20 cellular contexts compared by ENCODE assay signal in the genomic region with DNA sequence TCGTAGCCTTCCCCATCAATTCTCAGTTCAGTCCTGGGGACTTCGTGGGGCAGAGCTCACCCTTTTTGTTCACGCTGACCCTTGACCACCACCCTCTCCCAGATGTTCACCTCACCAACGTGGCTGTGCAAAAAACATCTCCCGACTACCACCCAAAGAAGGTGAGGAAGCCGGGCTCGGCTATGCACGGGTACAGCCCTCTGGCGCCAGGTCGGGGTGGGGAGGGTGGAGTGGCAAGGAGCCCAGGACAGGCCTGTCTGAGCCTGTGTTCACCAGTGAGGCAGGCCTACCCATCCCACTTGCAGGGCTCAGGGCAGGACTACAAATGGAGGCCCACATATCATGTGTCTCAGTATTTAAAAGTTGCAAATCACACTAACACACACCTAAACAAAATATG. TPM values are rescaled to one million over a fixed set of nuclear protein-coding genes. Genes with fewer than 3 reads are reported as not detected.
DNase-seq lines count a peak whose midpoint lies in the region; ATAC-seq and TF ChIP-seq lines count a peak whose summit lies in the region.
"Had no signal": no experiment of that assay in that cellular context is flagged by ENCODE, and none has a peak within 500 bp of the region (broad histone marks: within the 10 kb centered on the region; RNA-seq: fewer than 3 reads in every experiment).

No MANE protein-coding gene starts in this region.

- no peak for ATAC-seq in HG02763 (IDR thresholded peaks at IDR 0.05; ENCODE audit: unreplicated experiment)
- ATAC-seq: GM23338 had no signal

- DNase-seq in HPDE6-E6E7 (ENCODE audit: extremely low spot score): peak; percentile 51
- DNase-seq in RWPE1 (ENCODE audit: low spot score): peak; percentile 41
- peak; percentile 81 for DNase-seq in chondrocyte (ENCODE audit: low spot score)
- peak; percentile 25 for DNase-seq in glutamatergic neuron
- DNase-seq in NCI-H2227 (lab: John Stamatoyannopoulos, UW; ENCODE audit: unreplicated experiment): no peak
- DNase-seq in hepatocyte (ENCODE audit: low spot score): no peak
- DNase-seq: ACHN; BE2C; C1 segment of cervical spinal cord; CD4-positive, CD25-positive, alpha-beta regulatory T cell; CD8-positive, alpha-beta memory T cell; COR-L47; DMS153; DMS79; GDM1; HCEC 1CT had no signal

- H3K27me3 Mint-ChIP-seq in chondrocyte (ENCODE audit: low read depth) (peaks cover 24% of the 10 kb centered on the region), glutamatergic neuron (ENCODE audit: unreplicated experiment) (peaks cover 12% of the 10 kb centered on the region)

- H3K4me1 ChIP-seq in hepatocyte (ENCODE audit: insufficient read depth): no peaks in the 10 kb centered on the region
- H3K4me1 ChIP-seq: BE2C had no signal

- H3K27me3 ChIP-seq in hepatocyte: no peaks in the 10 kb centered on the region

- no peaks in the 10 kb centered on the region for H3K9me3 ChIP-seq in hepatocyte (ENCODE audit: low read depth)
- H3K9me3 ChIP-seq: BE2C had no signal

- no peak overlapping the region for H3K4me2 ChIP-seq in hepatocyte
- H3K4me2 ChIP-seq: GM23338 had no signal

- H4K20me1 ChIP-seq in hepatocyte (ENCODE audit: insufficient read depth, poor library complexity, severe bottlenecking): no peaks in the 10 kb centered on the region

- no peaks in the 10 kb centered on the region for H3K79me2 ChIP-seq in hepatocyte

- WGBS in hepatocyte (ENCODE audit: low lambda C conversion rate, missing lambda C conversion rate): 91% methylated on average over 10 of the region's 10 CpGs

- POLR2A ChIA-PET in RWPE1 (lab: Yijun Ruan, JAX; ENCODE audit: low non-redundant PET): no interaction called here

- no peak overlapping the region for H3K27ac ChIP-seq in RWPE1
- H3K27ac ChIP-seq in hepatocyte: no peak overlapping the region
- H3K27ac ChIP-seq: HL-60 had no signal

- no peaks in the 10 kb centered on the region for H3K9me2 ChIP-seq in hepatocyte (replicated peaks; ENCODE audit: insufficient read depth)

- TF ChIP-seq CTCF in RWPE1 (conservative IDR thresholded peaks at IDR 0.05; ENCODE audit: low read depth) (no peak), chondrocyte (IDR thresholded peaks at IDR 0.05) (no peak), glutamatergic neuron (IDR thresholded peaks at IDR 0.05; ENCODE audit: partially characterized antibody, unreplicated experiment) (no peak), hepatocyte (IDR thresholded peaks at IDR 0.05; ENCODE audit: poor library complexity) (no peak)

- no peaks in the 10 kb centered on the region for H3K36me3 ChIP-seq in hepatocyte (replicated peaks; ENCODE audit: insufficient read depth, low read depth)
- H3K36me3 ChIP-seq: BE2C had no signal

- no peak overlapping the region for H2AFZ ChIP-seq in hepatocyte
- H2AFZ ChIP-seq: GM23338 had no signal

- no peak overlapping the region for H3K4me3 ChIP-seq in hepatocyte
- H3K4me3 ChIP-seq: GM23338 had no signal

- CTCF ChIA-PET in RWPE1 (lab: Yijun Ruan, JAX): interaction anchor here (0.6 to 1.8 kb wide), 5 partner anchors 10 to 115 kb away, joined by 3 to 7 read pairs (median 4); no protein-coding TSS in a partner anchor

- no peaks in the 10 kb centered on the region for H3K36me3 Mint-ChIP-seq in chondrocyte (ENCODE audit: low read depth)
- no peaks in the 10 kb centered on the region for H3K36me3 Mint-ChIP-seq in glutamatergic neuron (ENCODE audit: unreplicated experiment)
- H3K36me3 Mint-ChIP-seq: CD4-positive, CD25-positive, alpha-beta regulatory T cell; CD8-positive, alpha-beta memory T cell; IgD-negative memory B cell had no signal

- H3K27ac Mint-ChIP-seq in chondrocyte (ENCODE audit: unreplicated experiment) (peak overlapping the region; percentile 12), glutamatergic neuron (ENCODE audit: unreplicated experiment) (no peak overlapping the region)
- H3K27ac Mint-ChIP-seq: CD4-positive, CD25-positive, alpha-beta regulatory T cell; CD8-positive, alpha-beta memory T cell; GM23338; IgD-negative memory B cell had no signal

- H3K4me3 Mint-ChIP-seq in chondrocyte (ENCODE audit: unreplicated experiment): no peak overlapping the region
- H3K4me3 Mint-ChIP-seq in glutamatergic neuron (ENCODE audit: unreplicated experiment): no peak overlapping the region
- H3K4me3 Mint-ChIP-seq: CD4-positive, CD25-positive, alpha-beta regulatory T cell; CD8-positive, alpha-beta memory T cell; GM23338; IgD-negative memory B cell had no signal

- no peaks in the 10 kb centered on the region for H3K9me3 Mint-ChIP-seq in chondrocyte (ENCODE audit: low read depth)
- H3K9me3 Mint-ChIP-seq in glutamatergic neuron (ENCODE audit: unreplicated experiment): peaks cover 4% of the 10 kb centered on the region
- H3K9me3 Mint-ChIP-seq: CD8-positive, alpha-beta memory T cell; GM23338; IgD-negative memory B cell had no signal

- H3K4me1 Mint-ChIP-seq in chondrocyte (ENCODE audit: low read depth): no peaks in the 10 kb centered on the region
- H3K4me1 Mint-ChIP-seq in glutamatergic neuron (ENCODE audit: low read depth, unreplicated experiment): peaks cover 9% of the 10 kb centered on the region
- H3K4me1 Mint-ChIP-seq: CD4-positive, CD25-positive, alpha-beta regulatory T cell; CD8-positive, alpha-beta memory T cell; IgD-negative memory B cell had no signal

RNA-seq across cellular contexts. Expression of a gene that starts 18.1 kb away (rescaled TPM):
- total RNA-seq in chondrocyte (8.9 to 19.0 TPM (median 15.2 TPM) in 3 replicates), glutamatergic neuron (ENCODE audit: unreplicated experiment) (69.5 TPM), hepatocyte (8.9 and 9.1 TPM in 2 replicates)
- 25.4 and 26.3 TPM in 2 replicates for polyA plus RNA-seq in hepatocyte

RNA-seq across cellular contexts. Expression of a gene that starts 34.3 kb away (rescaled TPM):
- total RNA-seq in chondrocyte (0.02 TPM in 1 of 3 replicates, not detected in the others), glutamatergic neuron (ENCODE audit: unreplicated experiment) (284 TPM), hepatocyte (0.12 and 0.37 TPM in 2 replicates)
- not detected in 2 replicates for polyA plus RNA-seq in hepatocyte
- total RNA-seq: CD8-positive, alpha-beta memory T cell had no signal
- polyA plus RNA-seq: CD4-positive, CD25-positive, alpha-beta regulatory T cell; IgD-negative memory B cell had no signal

Comparison
In these comparisons a context has a peak if more than half of its experiments do, and no peak if none do; other contexts are left out.
1. DNase-seq: peak in HPDE6-E6E7 (single experiment), RWPE1 (single experiment), chondrocyte (single experiment) and glutamatergic neuron (single experiment); none in NCI-H2227 (single experiment) and hepatocyte (single experiment).
2. RNA of a gene that starts 34.3 kb away (total RNA-seq): 284 TPM in glutamatergic neuron (single experiment); 0.12 to 0.37 TPM in hepatocyte and 0.02 TPM in chondrocyte; every median in the first group is over 100 times any median in the second.